17 cellular contexts compared by ENCODE assay signal in the genomic region with DNA sequence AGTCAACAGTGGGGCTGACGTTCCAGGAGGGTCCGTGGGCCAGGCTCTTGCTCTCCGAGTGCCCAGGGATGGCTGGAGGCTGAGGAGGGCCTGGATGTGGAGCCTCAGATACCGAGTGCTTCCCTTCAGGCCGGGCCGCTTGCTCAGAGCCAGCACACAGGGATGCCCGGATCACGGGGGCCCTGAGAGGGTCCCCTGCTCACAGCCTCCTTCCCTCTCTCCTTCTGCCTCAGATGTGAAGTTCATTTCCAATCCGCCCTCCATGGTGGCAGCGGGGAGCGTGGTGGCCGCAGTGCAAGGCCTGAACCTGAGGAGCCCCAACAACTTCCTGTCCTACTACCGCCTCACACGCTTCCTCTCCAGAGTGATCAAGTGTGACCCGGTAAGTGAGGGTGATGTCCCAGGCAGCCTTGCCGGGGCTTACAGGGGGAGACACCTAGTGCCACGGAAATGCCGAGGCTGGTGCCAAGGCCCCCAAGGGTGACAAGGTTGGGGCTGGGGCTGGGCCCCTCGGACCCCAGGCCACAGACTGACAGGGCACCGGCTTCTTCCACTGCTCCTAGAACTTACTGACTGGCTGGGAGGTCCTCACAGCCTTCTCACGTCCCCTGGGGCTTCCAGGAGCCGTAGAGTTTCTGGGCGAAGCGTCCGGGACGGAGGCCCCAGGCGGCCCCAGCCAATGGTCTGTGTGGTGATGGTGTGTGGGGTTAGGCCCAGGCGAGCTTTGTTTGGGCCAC. TPM values are rescaled to one million over a fixed set of nuclear protein-coding genes. Genes with fewer than 3 reads are reported as not detected.
DNase-seq lines count a peak whose midpoint lies in the region; ATAC-seq, FAIRE-seq and TF ChIP-seq lines count a peak whose summit lies in the region.
"Had no signal": no experiment of that assay in that cellular context is flagged by ENCODE, and none has a peak within 500 bp of the region (broad histone marks: within the 10 kb centered on the region; RNA-seq: fewer than 3 reads in every experiment).

No MANE protein-coding gene starts in this region.

- no peak for TF ChIP-seq POLR2A in gastroesophageal sphincter (IDR thresholded peaks at IDR 0.05)
- TF ChIP-seq POLR2A in lower leg skin (IDR thresholded peaks at IDR 0.05) = no peak

- H3K4me3 ChIP-seq in gastroesophageal sphincter (no peak overlapping the region), lower leg skin (ENCODE audit: low read depth, poor library complexity, severe bottlenecking) (no peak overlapping the region)
- H3K4me3 ChIP-seq: dorsolateral prefrontal cortex had no signal

- 59 to 82% methylated on average over 3 to 4 of the region's 28 CpGs for WGBS in gastroesophageal sphincter (ENCODE audit: low coverage in 1 of 2), 2 donors
- 83 to 88% methylated on average over 25 to 28 of the region's 28 CpGs for WGBS in lower leg skin, 2 donors

- TF ChIP-seq CTCF in gastroesophageal sphincter (IDR thresholded peaks at IDR 0.05) = no peak
- TF ChIP-seq CTCF in lower leg skin (IDR thresholded peaks at IDR 0.05) = no peak

- H3K27me3 ChIP-seq in gastroesophageal sphincter = no peaks in the 10 kb centered on the region

- peaks cover 0 to 33% (median 19%) of the 10 kb centered on the region in 3 donors for H3K4me1 ChIP-seq in gastroesophageal sphincter

- no peak for TF ChIP-seq EP300 in gastroesophageal sphincter (IDR thresholded peaks at IDR 0.05)

- no peaks in the 10 kb centered on the region for H3K9me3 ChIP-seq in gastroesophageal sphincter

- H3K4me3 Mint-ChIP-seq in stimulated activated memory B cell treated with anti-CD40 and anti-IgM and Interleukin-4, amounts not matched to agents 10 μg/mL and 1 μg/mL and 100 μg/mL, for 72 hours = no peak overlapping the region
- H3K4me3 Mint-ChIP-seq: activated naive CD4-positive, alpha-beta T cell treated with anti-CD3 and anti-CD28 coated beads for 36 hours had no signal

- ATAC-seq in gastroesophageal sphincter = no peak
- no peak for ATAC-seq in stimulated activated memory B cell treated with anti-CD40 and anti-IgM and Interleukin-4, amounts not matched to agents 10 μg/mL and 1 μg/mL and 100 μg/mL, for 72 hours
- ATAC-seq: left cardiac atrium had no signal

- H3K36me3 Mint-ChIP-seq in stimulated activated memory B cell treated with anti-CD40 and anti-IgM and Interleukin-4, amounts not matched to agents 10 μg/mL and 1 μg/mL and 100 μg/mL, for 72 hours = peaks cover 9% of the 10 kb centered on the region

- no peak for FAIRE-seq in GM19239 (lab: Jason Lieb, UNC)

- peaks cover 0 to 65% of the 10 kb centered on the region in 2 donors for H3K36me3 ChIP-seq in gastroesophageal sphincter

- intact Hi-C loops in lower leg skin (cut with DNase I; ENCODE audit: low total_unique reads) = no loop called here

- peaks cover 21% of the 10 kb centered on the region for H3K4me1 Mint-ChIP-seq in stimulated activated memory B cell treated with anti-CD40 and anti-IgM and Interleukin-4, amounts not matched to agents 10 μg/mL and 1 μg/mL and 100 μg/mL, for 72 hours

- H3K9me3 Mint-ChIP-seq in stimulated activated memory B cell treated with anti-CD40 and anti-IgM and Interleukin-4, amounts not matched to agents 10 μg/mL and 1 μg/mL and 100 μg/mL, for 72 hours = no peaks in the 10 kb centered on the region
- H3K9me3 Mint-ChIP-seq: activated naive CD4-positive, alpha-beta T cell treated with anti-CD3 and anti-CD28 coated beads for 36 hours; IgD-negative memory B cell had no signal

- H3K27ac ChIP-seq in gastroesophageal sphincter = peak overlapping the region in 3 of 4 donors; percentile 19 to 29 (median 26)
- H3K27ac ChIP-seq: dorsolateral prefrontal cortex had no signal

- DNase-seq in GM19239 (ENCODE audit: insufficient read length, low spot score) (peak; percentile 52), SK-N-DZ (ENCODE audit: low spot score) (peak; percentile 29), lower leg skin (ENCODE audit: low spot score in 2 of 2) (no peak), cerebellum (ENCODE audit: low spot score) (no peak)
- no peak for DNase-seq in activated naive CD4-positive, alpha-beta T cell treated with anti-CD3 and anti-CD28 coated beads, Interleukin-2, amount 50 U/mL, for 16 hours
- DNase-seq: activated CD4-positive, alpha-beta T cell treated with anti-CD3 and anti-CD28 coated beads for 48 hours; activated naive CD4-positive, alpha-beta T cell treated with anti-CD3 and anti-CD28 coated beads for 36 hours; DMS79 treated with DMSO at 0.1 percent for 48 hours; dorsolateral prefrontal cortex; hippocampal formation; left cardiac atrium; NCI-H1048; T-helper 9 cell had no signal

- H3K27me3 Mint-ChIP-seq in stimulated activated memory B cell treated with anti-CD40 and anti-IgM and Interleukin-4, amounts not matched to agents 10 μg/mL and 1 μg/mL and 100 μg/mL, for 72 hours = no peaks in the 10 kb centered on the region
- H3K27me3 Mint-ChIP-seq: IgD-negative memory B cell had no signal

- H3K27ac Mint-ChIP-seq in stimulated activated memory B cell treated with anti-CD40 and anti-IgM and Interleukin-4, amounts not matched to agents 10 μg/mL and 1 μg/mL and 100 μg/mL, for 72 hours = peak overlapping the region; percentile 25
- H3K27ac Mint-ChIP-seq: activated naive CD4-positive, alpha-beta T cell treated with anti-CD3 and anti-CD28 coated beads for 36 hours; IgD-negative memory B cell had no signal

RNA-seq across cellular contexts. Expression of gene CCND1, which starts 7.0 kb away (rescaled TPM):
- 242 and 248 TPM in 2 replicates for polyA plus RNA-seq in SK-N-DZ (2014; cell fraction: cytosol; rRNA removed)
- 196 and 220 TPM in 2 replicates for polyA plus RNA-seq in SK-N-DZ (2014; cell fraction: nucleus; rRNA removed)
- total RNA-seq in gastroesophageal sphincter = 100 to 1,000 TPM in 1 of 4 donors, 10 to 100 TPM in 3; 24.1 to 110 (median 51.9) TPM
- 100 to 1,000 TPM; 194 to 370 (median 229) TPM for total RNA-seq in lower leg skin
- total RNA-seq in cerebellum = 20.8 TPM

RNA-seq across cellular contexts. Expression of gene LTO1, which starts 27.2 kb away (rescaled TPM):
- 22.1 and 25.3 TPM in 2 replicates for polyA plus RNA-seq in SK-N-DZ (2014; cell fraction: cytosol; rRNA removed)
- 38.9 and 46.6 TPM in 2 replicates for polyA plus RNA-seq in SK-N-DZ (2014; cell fraction: nucleus; rRNA removed)
- total RNA-seq in gastroesophageal sphincter (10 to 100 TPM; 13.7 to 34.4 (median 18.0) TPM), lower leg skin (10 to 100 TPM; 15.2 to 69.2 (median 27.2) TPM), cerebellum (22.3 TPM)

RNA-seq across cellular contexts. Expression of gene FGF19, which starts 55.9 kb away (rescaled TPM):
- polyA plus RNA-seq in SK-N-DZ (2014; cell fraction: cytosol; rRNA removed) = not detected in 2 replicates
- polyA plus RNA-seq in SK-N-DZ (2014; cell fraction: nucleus; rRNA removed) = not detected in 2 replicates
- total RNA-seq in gastroesophageal sphincter (not detected), lower leg skin (not detected), cerebellum (5.2 TPM)
- total RNA-seq: dorsolateral prefrontal cortex, left cardiac atrium, myocyte had no signal
- polyA plus RNA-seq: IgD-negative memory B cell had no signal

Comparison
In these comparisons a context has a peak if more than half of its experiments do, and no peak if none do; other contexts are left out.
1. DNase-seq: peak in GM19239 (single experiment) and SK-N-DZ (single experiment); none in activated naive CD4-positive, alpha-beta T cell treated with anti-CD3 and anti-CD28 coated beads, Interleukin-2, amount 50 U/mL, for 16 hours (single experiment), lower leg skin (0 of 2) and cerebellum (single experiment).